In the genomic region with DNA sequence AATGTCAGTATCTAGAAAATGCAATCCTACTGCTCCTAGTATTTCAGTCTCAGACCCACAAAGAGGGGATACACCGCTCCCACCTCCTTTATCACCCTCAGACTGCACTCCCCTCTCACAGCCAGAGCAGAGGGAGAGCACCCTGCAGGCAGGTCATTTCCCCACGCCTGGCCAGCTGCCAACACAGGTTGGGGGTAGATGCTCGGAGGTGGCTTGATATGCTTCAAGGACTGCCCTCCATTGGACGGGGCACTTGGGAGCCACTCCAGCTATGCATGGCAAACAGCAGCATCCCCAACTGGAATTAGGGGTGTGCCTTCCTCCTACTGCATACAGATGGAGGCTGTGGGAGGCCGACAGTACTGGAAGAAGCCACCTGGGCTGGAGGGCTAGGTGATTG, we compare ENCODE assay signal across 8 cellular contexts. TPM values are rescaled to one million over a fixed set of nuclear protein-coding genes. Genes with fewer than 3 reads are reported as not detected.
"Had no signal": no experiment of that assay in that cellular context is flagged by ENCODE, and none has a peak within 500 bp of the region (broad histone marks: within the 10 kb centered on the region; RNA-seq: fewer than 3 reads in every experiment).

No MANE protein-coding gene starts in this region.

- H3K4me2 ChIP-seq: KMS-11 had no signal

- H3K36me3 Mint-ChIP-seq: IgD-negative memory B cell had no signal

- H3K4me1 Mint-ChIP-seq: IgD-negative memory B cell had no signal

- H3K9ac ChIP-seq: KMS-11 had no signal

- DNase-seq: KBM-7, KG1 had no signal

- H3K27ac ChIP-seq: HL-60, KMS-11 had no signal

- H3K4me3 Mint-ChIP-seq: IgD-negative memory B cell had no signal

- ATAC-seq: HepG2 had no signal

- FAIRE-seq: HepG2, HTR-8/SVneo had no signal

- H3K27ac Mint-ChIP-seq: IgD-negative memory B cell had no signal

RNA-seq across cellular contexts. Expression of a gene that starts 41.9 kb away (rescaled TPM):
- total RNA-seq: HT-29 had no signal
- polyA plus RNA-seq: HepG2 had no signal
